Comparison of ENCODE assay signal across 15 cellular contexts in genomic region chr13:98937911-98938381, GRCh38. TPM values are rescaled to one million over a fixed set of nuclear protein-coding genes. Genes with fewer than 3 reads are reported as not detected.
DNase-seq lines count a peak whose midpoint lies in the region; ATAC-seq and TF ChIP-seq lines count a peak whose summit lies in the region.
"Had no signal": no experiment of that assay in that cellular context is flagged by ENCODE, and none has a peak within 500 bp of the region (broad histone marks: within the 10 kb centered on the region; RNA-seq: fewer than 3 reads in every experiment).

No MANE protein-coding gene starts in this region.

- H3K36me3 Mint-ChIP-seq in CD4-positive, alpha-beta memory T cell, result peaks cover 18 to 35% of the 10 kb centered on the region in 2 donors

- H3K4me3 Mint-ChIP-seq in CD4-positive, alpha-beta memory T cell, result no peak overlapping the region
- H3K4me3 Mint-ChIP-seq: immature natural killer cell, T-helper 17 cell had no signal

- H3K9me3 ChIP-seq in CD4-positive, alpha-beta memory T cell (ENCODE audit: control insufficient read depth in 1 of 2, low read length in 2 of 2), result no peaks in the 10 kb centered on the region
- H3K9me3 ChIP-seq in IMR-90 (ENCODE audit: control insufficient read depth, insufficient read depth, low read length) (peaks cover 11% of the 10 kb centered on the region), esophagus muscularis mucosa (peaks cover 0 to 14% (median 11%) of the 10 kb centered on the region in 4 donors), muscle layer of colon (ENCODE audit: low read length) (no peaks in the 10 kb centered on the region), esophagus squamous epithelium (peaks cover 0 to 18% (median 9%) of the 10 kb centered on the region in 3 donors)
- H3K9me3 ChIP-seq: adrenal gland had no signal

- no peak overlapping the region for H2AK9ac ChIP-seq in IMR-90 (replicated peaks; ENCODE audit: low read depth, low read length, poor library complexity)

- H3K9me1 ChIP-seq in IMR-90 (ENCODE audit: insufficient read depth, low read length), result peaks cover 3% of the 10 kb centered on the region

- peaks cover 3 to 17% (median 13%) of the 10 kb centered on the region in 8 donors for H3K9me3 Mint-ChIP-seq in CD4-positive, alpha-beta memory T cell
- H3K9me3 Mint-ChIP-seq: immature natural killer cell had no signal

- H3K36me3 ChIP-seq in CD4-positive, alpha-beta memory T cell (ENCODE audit: insufficient read depth, low read length), result no peaks in the 10 kb centered on the region
- H3K36me3 ChIP-seq in IMR-90 (ENCODE audit: control insufficient read depth, insufficient read depth, low read length) (no peaks in the 10 kb centered on the region), esophagus muscularis mucosa (peaks cover 0 to 4% (median 0%) of the 10 kb centered on the region in 4 donors), muscle layer of colon (ENCODE audit: insufficient read depth, low read length) (no peaks in the 10 kb centered on the region), esophagus squamous epithelium (peaks cover 0 to 12% (median 0%) of the 10 kb centered on the region in 3 donors)
- H3K36me3 ChIP-seq: adrenal gland had no signal

- H4K5ac ChIP-seq in IMR-90 (ENCODE audit: low read depth, low read length), result no peak overlapping the region

- H3K9ac ChIP-seq in IMR-90 (ENCODE audit: low read depth, low read length), result no peak overlapping the region
- no peak overlapping the region for H3K9ac ChIP-seq in muscle layer of colon (ENCODE audit: low read length)

- no peak for TF ChIP-seq EP300 in esophagus muscularis mucosa (IDR thresholded peaks at IDR 0.05)

- dilution Hi-C loops in IMR-90 (cut with HindIII; ENCODE audit: low sequenced_read_pairs, unreplicated experiment), result no loop called here

- no peak overlapping the region for H3K27ac ChIP-seq in CD4-positive, alpha-beta memory T cell (ENCODE audit: low read depth, low read length)
- H3K27ac ChIP-seq in IMR-90 (ENCODE audit: insufficient read depth, low read length), result no peak overlapping the region
- peak overlapping the region; percentile 18 to 61 (median 35) for H3K27ac ChIP-seq in esophagus muscularis mucosa (replicated peaks in 1 of 4)
- peak overlapping the region; percentile 55 for H3K27ac ChIP-seq in muscle layer of colon (ENCODE audit: low read depth, low read length)
- H3K27ac ChIP-seq in esophagus squamous epithelium, result no peak overlapping the region
- H3K27ac ChIP-seq: adrenal gland had no signal

- POLR2A ChIA-PET in CD4-positive, alpha-beta memory T cell (lab: Charles Lee; ENCODE audit: partially characterized antibody), result no interaction called here
- POLR2A ChIA-PET in IMR-90 (lab: Charles Lee; ENCODE audit: unreplicated experiment), result no interaction called here

- H3K4me3 ChIP-seq in CD4-positive, alpha-beta memory T cell (ENCODE audit: low read length in 2 of 2), result no peak overlapping the region
- H3K4me3 ChIP-seq in IMR-90 (ENCODE audit: insufficient read depth, low read depth, low read length) (no peak overlapping the region), esophagus muscularis mucosa (no peak overlapping the region), muscle layer of colon (ENCODE audit: low read depth in 1 of 2, low read length in 2 of 2) (no peak overlapping the region), esophagus squamous epithelium (no peak overlapping the region)
- H3K4me3 ChIP-seq: adrenal gland had no signal

- H3K56ac ChIP-seq in IMR-90 (ENCODE audit: extremely low read depth, insufficient read depth, low read length), result no peak overlapping the region

- no CpG with 5 or more reads among the region's 6 CpGs for WGBS in IMR-90 (ENCODE audit: extremely low coverage in 2 of 2, insufficient read length in 1 of 2), 2 experiments
- WGBS in esophagus muscularis mucosa, result 65% methylated on average over 6 of the region's 6 CpGs
- 77 to 81% methylated on average over 6 of the region's 6 CpGs for WGBS in esophagus squamous epithelium, 2 donors

- no peak overlapping the region for H2BK120ac ChIP-seq in IMR-90 (ENCODE audit: low read depth, low read length)

- CTCF ChIA-PET in CD4-positive, alpha-beta memory T cell (lab: Charles Lee; ENCODE audit: partially characterized antibody), result no interaction called here
- CTCF ChIA-PET in IMR-90 (lab: Yijun Ruan, JAX), result interaction anchor here (0.6 kb wide), 2 partner anchors 8 to 352 kb away, joined by 3 to 4 read pairs; no protein-coding TSS in a partner anchor

- TF ChIP-seq RAD21 in IMR-90 (IDR thresholded peaks at IDR 0.05; ENCODE audit: low read length), result no peak

- ATAC-seq in IMR-90 (ENCODE audit: low read depth) (no peak), GM21423 (IDR thresholded peaks at IDR 0.05; ENCODE audit: unreplicated experiment) (no peak)
- ATAC-seq: T-helper 17 cell had no signal

- peak overlapping the region in 4 of 7 donors; percentile 58 to 88 (median 71) for H3K27ac Mint-ChIP-seq in CD4-positive, alpha-beta memory T cell
- H3K27ac Mint-ChIP-seq: T-helper 17 cell had no signal

- peaks cover 21 to 50% (median 25%) of the 10 kb centered on the region in 4 donors for H3K4me1 Mint-ChIP-seq in CD4-positive, alpha-beta memory T cell

- in situ Hi-C loops in IMR-90 (cut with MboI; ENCODE audit: low sequenced_read_pairs), result no loop called here

- H2BK20ac ChIP-seq in IMR-90 (ENCODE audit: low read depth, low read length), result no peak overlapping the region

- intact Hi-C loops in CD4-positive, alpha-beta memory T cell (cut with micrococcal nuclease), result no loop called here
- intact Hi-C loops in IMR-90 (cut with micrococcal nuclease), result no loop called here
- intact Hi-C loops in esophagus muscularis mucosa (cut with DNase I), result no loop called here
- intact Hi-C loops in esophagus squamous epithelium (cut with DNase I), result no loop called here

- H3K4me2 ChIP-seq in IMR-90 (ENCODE audit: low read depth, low read length), result no peak overlapping the region

- no peak overlapping the region for H2BK5ac ChIP-seq in IMR-90 (ENCODE audit: low read depth, low read length, poor library complexity, severe bottlenecking)

- H3K14ac ChIP-seq in IMR-90 (replicated peaks; ENCODE audit: low read depth, low read length), result no peak overlapping the region

- H3K27me3 ChIP-seq in CD4-positive, alpha-beta memory T cell (ENCODE audit: insufficient read depth, low read length), result no peaks in the 10 kb centered on the region
- H3K27me3 ChIP-seq in IMR-90 (ENCODE audit: control insufficient read depth, insufficient read depth, low read length) (no peaks in the 10 kb centered on the region), esophagus muscularis mucosa (no peaks in the 10 kb centered on the region), muscle layer of colon (ENCODE audit: control insufficient read depth in 1 of 2, insufficient read depth in 2 of 2, low read length in 2 of 2) (no peaks in the 10 kb centered on the region), esophagus squamous epithelium (no peaks in the 10 kb centered on the region)
- H3K27me3 ChIP-seq: adrenal gland had no signal

- H3K4ac ChIP-seq in IMR-90 (ENCODE audit: low read depth, low read length), result no peak overlapping the region

- no TSS peak for BruUV-seq in IMR-90 (replicated peaks; lab: Mats Ljungman, UMichigan)

- TF ChIP-seq CTCF in IMR-90 (conservative IDR thresholded peaks at IDR 0.05; ENCODE audit: low read depth, low read length) (no peak), esophagus muscularis mucosa (IDR thresholded peaks at IDR 0.05) (no peak), esophagus squamous epithelium (IDR thresholded peaks at IDR 0.05) (no peak)

- H3K4me1 ChIP-seq in CD4-positive, alpha-beta memory T cell (ENCODE audit: insufficient read depth, low read length), result no peaks in the 10 kb centered on the region
- H3K4me1 ChIP-seq in IMR-90 (ENCODE audit: control insufficient read depth, insufficient read depth, low read length) (peaks cover 11% of the 10 kb centered on the region), esophagus muscularis mucosa (peaks cover 28 to 55% (median 47%) of the 10 kb centered on the region in 4 donors), muscle layer of colon (ENCODE audit: insufficient read depth, low read length) (peaks cover 47% of the 10 kb centered on the region), esophagus squamous epithelium (peaks cover 11 to 50% (median 20%) of the 10 kb centered on the region in 3 donors)
- H3K4me1 ChIP-seq: adrenal gland had no signal

- no peaks in the 10 kb centered on the region for H4K20me1 ChIP-seq in IMR-90 (ENCODE audit: insufficient read depth, low read length)

- H3K23ac ChIP-seq in IMR-90 (ENCODE audit: low read depth, low read length), result no peak overlapping the region

- H4K91ac ChIP-seq in IMR-90 (ENCODE audit: insufficient read depth, low read depth, low read length), result no peak overlapping the region

- no peak overlapping the region for H2AFZ ChIP-seq in IMR-90 (replicated peaks; ENCODE audit: low read length, poor library complexity)

- DNase-seq in CD4-positive, alpha-beta memory T cell, result no peak
- DNase-seq in IMR-90, result peak; percentile 12
- peak; percentile 74 for DNase-seq in esophagus muscularis mucosa (ENCODE audit: extremely low spot score)
- no peak for DNase-seq in esophagus squamous epithelium (lab: John Stamatoyannopoulos, UW)
- no peak for DNase-seq in NCI-H748 treated with DMSO at 0.1 percent for 48 hours (lab: John Stamatoyannopoulos, UW)
- DNase-seq in NCI-H1417 treated with DMSO at 0.1 percent for 48 hours (lab: John Stamatoyannopoulos, UW), result no peak
- DNase-seq: activated T-cell treated with anti-CD3 and anti-CD28 coated beads, Interleukin-2, amount 50 U/mL, for 1 hour; adrenal gland; dermis blood vessel endothelial cell; immature natural killer cell; midbrain; NCI-H187 treated with DMSO at 0.1 percent for 48 hours; T-helper 17 cell had no signal

- no peaks in the 10 kb centered on the region for H3K27me3 Mint-ChIP-seq in CD4-positive, alpha-beta memory T cell
- H3K27me3 Mint-ChIP-seq: T-helper 17 cell had no signal

- H3K18ac ChIP-seq in IMR-90 (ENCODE audit: low read depth, low read length), result no peak overlapping the region

- TF ChIP-seq POLR2A in IMR-90 (IDR thresholded peaks at IDR 0.05; ENCODE audit: low read depth, low read length), result no peak
- TF ChIP-seq POLR2A in esophagus muscularis mucosa (IDR thresholded peaks at IDR 0.05; ENCODE audit: low read depth), result no peak
- TF ChIP-seq POLR2A in esophagus squamous epithelium (IDR thresholded peaks at IDR 0.05), result no peak

- H2BK15ac ChIP-seq in IMR-90 (ENCODE audit: low read depth, low read length), result no peak overlapping the region

- H4K8ac ChIP-seq in IMR-90 (ENCODE audit: low read depth in 2 of 2, low read length in 2 of 2), result no peak overlapping the region

- peaks cover 3 to 20% of the 10 kb centered on the region in 2 experiments; a peak in 2 of 4 replicates for H3K79me1 ChIP-seq in IMR-90 (ENCODE audit: low read depth in 1 of 2, low read length in 2 of 2)

- no peak overlapping the region for H2AK5ac ChIP-seq in IMR-90 (ENCODE audit: low read depth, low read length)

RNA-seq across cellular contexts. Expression of gene DOCK9, which starts 39.9 kb away (rescaled TPM):
- 100 to 1,000 TPM; 194 to 197 TPM for total RNA-seq in CD4-positive, alpha-beta memory T cell
- polyA plus RNA-seq in CD4-positive, alpha-beta memory T cell, result 10 to 100 TPM in 1 of 2 donors, 1 to 10 TPM in 1; 6.3 to 44.0 TPM
- total RNA-seq in IMR-90 (2012; rRNA removed), result 7.2 and 9.7 TPM in 2 replicates
- polyA plus RNA-seq in IMR-90 (2012; rRNA removed), result 4.8 and 6.4 TPM in 2 replicates
- 2.7 and 3.8 TPM in 2 replicates for polyA plus RNA-seq in IMR-90 (2012; cell fraction: cytosol; rRNA removed)
- polyA plus RNA-seq in IMR-90 (2012; cell fraction: nucleus; rRNA removed; ENCODE audit: low replicate concordance), result 5.8 and 10.6 TPM in 2 replicates
- total RNA-seq in esophagus muscularis mucosa, result 100 to 1,000 TPM; 127 to 191 (median 154) TPM
- 100 to 1,000 TPM in 3 of 4 donors, 10 to 100 TPM in 1; 94.7 to 240 (median 150) TPM for total RNA-seq in esophagus squamous epithelium

Comparison
In these comparisons a context has a peak if more than half of its experiments do, and no peak if none do; other contexts are left out.
1. DNase-seq: peak in IMR-90 (single experiment) and esophagus muscularis mucosa (single experiment); none in CD4-positive, alpha-beta memory T cell (0 of 5), esophagus squamous epithelium (single experiment), NCI-H748 treated with DMSO at 0.1 percent for 48 hours (single experiment) and NCI-H1417 treated with DMSO at 0.1 percent for 48 hours (single experiment).
2. H3K27ac ChIP-seq: peak in esophagus muscularis mucosa (4 of 4) and muscle layer of colon (single experiment); none in CD4-positive, alpha-beta memory T cell (single experiment), IMR-90 (single experiment) and esophagus squamous epithelium (0 of 4).